In the genomic region with DNA sequence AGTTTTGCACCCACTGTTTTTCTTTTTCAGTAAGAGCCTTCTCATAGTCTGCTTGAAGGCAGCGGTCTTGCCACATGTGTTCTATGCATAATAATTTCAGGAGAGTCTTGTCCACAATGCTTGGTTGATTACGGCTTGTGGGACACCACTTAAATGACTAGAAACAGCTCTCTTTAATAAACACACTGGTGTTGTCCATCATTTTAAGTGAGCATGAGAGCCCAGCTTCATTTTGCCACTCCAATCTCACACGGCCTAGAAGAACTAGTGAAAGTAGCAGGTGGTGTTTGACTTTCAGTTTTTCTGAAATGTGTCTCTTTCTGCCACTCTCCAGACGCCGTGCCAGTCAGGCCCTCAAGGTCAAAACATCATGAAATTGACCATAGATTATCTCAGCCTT, we compare ENCODE assay signal across 10 cellular contexts.
A peak's percentile ranks its signal among the peaks of the same experiment; 100 is the strongest.
DNase-seq lines count a peak whose midpoint lies in the region; ATAC-seq, FAIRE-seq and TF ChIP-seq lines count a peak whose summit lies in the region.
"Had no signal": no experiment of that assay in that cellular context is flagged by ENCODE, and none has a peak within 500 bp of the region (broad histone marks: within the 10 kb centered on the region; RNA-seq: fewer than 3 reads in every experiment).

No MANE protein-coding gene starts in this region.

- ATAC-seq in GM19025 (IDR thresholded peaks at IDR 0.05; ENCODE audit: low read depth, unreplicated experiment) (peak; percentile 70), HG02642 (IDR thresholded peaks at IDR 0.05; ENCODE audit: poor library complexity, unreplicated experiment) (peak; percentile 79), HG03558 (IDR thresholded peaks at IDR 0.05; ENCODE audit: extremely low read depth, unreplicated experiment) (peak; percentile 40)
- ATAC-seq in stimulated activated naive CD8-positive, alpha-beta T cell treated with anti-CD3 and anti-CD28 coated beads, Interleukin-15, Interleukin-2, amounts not matched to agents 100 U/mL and 50 U/mL, for 24 hours, result peak; percentile 53
- ATAC-seq: left ventricle myocardium superior had no signal

- DNase-seq in stimulated activated naive CD8-positive, alpha-beta T cell treated with anti-CD3 and anti-CD28 coated beads, Interleukin-15, Interleukin-2, amounts not matched to agents 100 U/mL and 50 U/mL, for 24 hours, result no peak
- DNase-seq in AG08395 (ENCODE audit: low spot score) (no peak), H54 (ENCODE audit: insufficient read length, low spot score) (no peak)
- DNase-seq in stimulated activated naive CD4-positive, alpha-beta T cell treated with Interleukin-2 at 50 U/mL for 16 hours (lab: John Stamatoyannopoulos, UW), result no peak
- DNase-seq: left ventricle myocardium superior, NCI-H82, retina had no signal

- no peak for FAIRE-seq in H54 (lab: Jason Lieb, UNC)

- no peak for TF ChIP-seq POLR2A in H54 (IDR thresholded peaks at IDR 0.05; ENCODE audit: low read depth, low read length)
